In genomic region chr14:21923820-21924219, GRCh38 we compare ENCODE assay signal across 12 cellular contexts.
DNase-seq lines count a peak whose midpoint lies in the region; ATAC-seq and TF ChIP-seq lines count a peak whose summit lies in the region.
"Had no signal": no experiment of that assay in that cellular context is flagged by ENCODE, and none has a peak within 500 bp of the region (broad histone marks: within the 10 kb centered on the region; RNA-seq: fewer than 3 reads in every experiment).

No MANE protein-coding gene starts in this region.

- no peak overlapping the region for H3K4me3 ChIP-seq in lung

- peaks cover 63% of the 10 kb centered on the region for H3K4me1 Mint-ChIP-seq in activated CD4-positive, alpha-beta T cell treated with anti-CD3 and anti-CD28 coated beads, Interleukin-2, amount 10 ng/mL, durations not matched to agents 7 days and 5 days
- H3K4me1 Mint-ChIP-seq: neural crest cell had no signal

- no peak overlapping the region for H3K27ac ChIP-seq in lung (ENCODE audit: low read depth in 1 of 2, low read length in 1 of 2)
- H3K27ac ChIP-seq: KMS-11 had no signal

- H3K27me3 ChIP-seq in lung (ENCODE audit: control insufficient read depth, insufficient read depth): no peaks in the 10 kb centered on the region

- H3K36me3 ChIP-seq in lung (ENCODE audit: control insufficient read depth in 2 of 2, insufficient read depth in 2 of 2, low read length in 2 of 2): no peaks in the 10 kb centered on the region

- H3K27ac Mint-ChIP-seq in activated CD4-positive, alpha-beta T cell treated with anti-CD3 and anti-CD28 coated beads, Interleukin-2, amount 10 ng/mL, durations not matched to agents 7 days and 5 days: peak overlapping the region; percentile 88

- DNase-seq in activated CD4-positive, alpha-beta T cell treated with anti-CD3 and anti-CD28 coated beads, Interleukin-2, amount 10 ng/mL, durations not matched to agents 7 days and 5 days: peak; percentile 49
- DNase-seq in lung (ENCODE audit: low spot score) (no peak), GM19240 (ENCODE audit: insufficient read length, low spot score) (no peak), DMS 273 treated with DMSO at 0.1 percent for 48 hours (lab: John Stamatoyannopoulos, UW) (no peak), NCI-H345 (lab: John Stamatoyannopoulos, UW) (no peak)
- DNase-seq: amniotic stem cell, GOT3 had no signal

- CTCF ChIA-PET in activated CD4-positive, alpha-beta T cell treated with anti-CD3 and anti-CD28 coated beads, Interleukin-2, amount 10 ng/mL, durations not matched to agents 7 days and 5 days (lab: Charles Lee): interaction anchor here (1.8 to 2.2 kb wide), 2 partner anchors 18 to 55 kb away, joined by 6 to 7 read pairs; no protein-coding TSS in a partner anchor

- H3K9me3 ChIP-seq in lung (ENCODE audit: control insufficient read depth in 2 of 2, insufficient read depth in 1 of 2, low read length in 1 of 2): no peaks in the 10 kb centered on the region

- no peak for TF ChIP-seq CTCF in lung (IDR thresholded peaks at IDR 0.05; ENCODE audit: control extremely low read depth, extremely low read depth)

- H3K9me3 Mint-ChIP-seq in activated CD4-positive, alpha-beta T cell treated with anti-CD3 and anti-CD28 coated beads, Interleukin-2, amount 10 ng/mL, durations not matched to agents 7 days and 5 days: peaks cover 20% of the 10 kb centered on the region
- H3K9me3 Mint-ChIP-seq: neural crest cell had no signal

- no peaks in the 10 kb centered on the region for H3K27me3 Mint-ChIP-seq in activated CD4-positive, alpha-beta T cell treated with anti-CD3 and anti-CD28 coated beads, Interleukin-2, amount 10 ng/mL, durations not matched to agents 7 days and 5 days

- peak overlapping the region; percentile 37 for H3K4me3 Mint-ChIP-seq in activated CD4-positive, alpha-beta T cell treated with anti-CD3 and anti-CD28 coated beads, Interleukin-2, amount 10 ng/mL, durations not matched to agents 7 days and 5 days
- H3K4me3 Mint-ChIP-seq: neural crest cell had no signal

- H3K4me1 ChIP-seq in lung (ENCODE audit: control insufficient read depth in 2 of 2, insufficient read depth in 2 of 2, low read length in 2 of 2): no peaks in the 10 kb centered on the region

- ATAC-seq in GM18909 (IDR thresholded peaks at IDR 0.05; ENCODE audit: poor library complexity, unreplicated experiment) (peak; percentile 85), HG02943 (IDR thresholded peaks at IDR 0.05; ENCODE audit: low read depth, unreplicated experiment) (peak; percentile 61), lung (ENCODE audit: insufficient read depth, low FRiP score) (peak; percentile 34), HG03442 (IDR thresholded peaks at IDR 0.05; ENCODE audit: unreplicated experiment) (no peak)

- POLR2A ChIA-PET in activated CD4-positive, alpha-beta T cell treated with anti-CD3 and anti-CD28 coated beads, Interleukin-2, amount 10 ng/mL, durations not matched to agents 7 days and 5 days (lab: Charles Lee): no interaction called here

- peaks cover 28% of the 10 kb centered on the region for H3K36me3 Mint-ChIP-seq in activated CD4-positive, alpha-beta T cell treated with anti-CD3 and anti-CD28 coated beads, Interleukin-2, amount 10 ng/mL, durations not matched to agents 7 days and 5 days (ENCODE audit: low read depth)
